ENCODE assay signal across 8 cellular contexts in the genomic region with DNA sequence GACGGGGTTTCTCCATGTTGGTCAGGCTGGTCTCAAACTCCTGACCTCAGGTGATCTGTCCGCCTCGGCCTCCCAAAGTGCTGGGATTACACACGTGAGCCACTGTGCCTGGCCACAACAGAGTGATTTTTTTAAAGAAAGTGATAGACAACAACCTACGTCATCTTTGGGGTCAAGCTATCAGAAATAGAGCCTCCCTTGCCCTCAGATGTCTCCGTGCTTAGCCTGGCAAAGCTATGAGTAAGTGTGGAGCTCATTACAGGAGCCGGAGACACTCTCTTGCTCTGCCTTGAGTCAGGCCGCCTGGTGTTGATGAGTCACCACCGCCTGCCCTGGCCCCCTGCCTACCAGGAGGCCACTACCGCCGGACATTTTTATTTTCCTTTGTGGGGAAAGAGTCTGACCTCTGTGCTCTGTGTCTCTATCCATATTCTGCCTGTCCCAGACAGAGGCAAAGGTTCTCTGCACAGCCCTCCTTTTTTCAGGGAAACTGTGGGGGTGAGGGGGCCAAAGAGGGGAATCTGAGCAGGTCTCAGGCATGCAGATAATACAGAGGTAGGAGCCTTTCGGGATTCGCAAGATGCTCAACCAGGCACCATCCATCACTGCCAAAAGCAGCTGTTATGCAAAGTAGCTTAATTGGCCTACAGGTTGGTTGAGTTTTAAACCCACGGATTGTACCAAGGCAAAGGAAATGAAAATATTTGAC.
DNase-seq lines count a peak whose midpoint lies in the region; ATAC-seq and TF ChIP-seq lines count a peak whose summit lies in the region.

No MANE protein-coding gene starts in this region.

- no peaks in the 10 kb centered on the region for H3K27me3 ChIP-seq in GM23248 (replicated peaks; ENCODE audit: insufficient read depth)
- no peaks in the 10 kb centered on the region for H3K27me3 ChIP-seq in Peyer's patch
- no peaks in the 10 kb centered on the region for H3K27me3 ChIP-seq in esophagus muscularis mucosa
- H3K27me3 ChIP-seq in neural progenitor cell = no peaks in the 10 kb centered on the region

- H3K9me3 ChIP-seq in GM23248 (ENCODE audit: low read depth) (no peaks in the 10 kb centered on the region), Peyer's patch (no peaks in the 10 kb centered on the region), esophagus muscularis mucosa (no peaks in the 10 kb centered on the region), neural progenitor cell (ENCODE audit: low read depth) (no peaks in the 10 kb centered on the region)

- TF ChIP-seq POLR2A in Peyer's patch (IDR thresholded peaks at IDR 0.05) (peak in 1 of 2 donors; percentile 34), esophagus muscularis mucosa (IDR thresholded peaks at IDR 0.05; ENCODE audit: low read depth) (no peak)

- peak overlapping the region; percentile 93 for H3K27ac Mint-ChIP-seq in neural progenitor cell
- H3K27ac Mint-ChIP-seq in stimulated activated naive CD8-positive, alpha-beta T cell treated with anti-CD3 and anti-CD28 coated beads, Interleukin-15, amount 100 ng/mL, for 72 hours = no peak overlapping the region

- H3K27me3 Mint-ChIP-seq in neural progenitor cell (ENCODE audit: insufficient read depth, low read depth) = no peaks in the 10 kb centered on the region
- H3K27me3 Mint-ChIP-seq in stimulated activated naive CD8-positive, alpha-beta T cell treated with anti-CD3 and anti-CD28 coated beads, Interleukin-15, amount 100 ng/mL, for 72 hours = peaks cover 10% of the 10 kb centered on the region

- H3F3A ChIP-seq in GM23248 (ENCODE audit: insufficient read depth) = no peaks in the 10 kb centered on the region
- no peaks in the 10 kb centered on the region for H3F3A ChIP-seq in neural progenitor cell (ENCODE audit: low read depth)

- in situ Hi-C loops in GM23248 (cut with MboI) (no loop called here), GM13976 (cut with MboI; ENCODE audit: low sequenced_read_pairs, unreplicated experiment) (no loop called here)

- ATAC-seq in stimulated activated naive CD8-positive, alpha-beta T cell treated with anti-CD3 and anti-CD28 coated beads, Interleukin-15, amount 100 ng/mL, for 72 hours = no peak
- ATAC-seq in HG03565 (IDR thresholded peaks at IDR 0.05; ENCODE audit: unreplicated experiment) = no peak

- peak; percentile 98 for DNase-seq in GM23248
- peak in 2 of 3 donors; percentile 78 to 91 for DNase-seq in Peyer's patch
- DNase-seq in esophagus muscularis mucosa (ENCODE audit: extremely low spot score) = peak; percentile 94
- peak; percentile 32 for DNase-seq in neural progenitor cell (ENCODE audit: low spot score)
- no peak for DNase-seq in stimulated activated naive CD8-positive, alpha-beta T cell treated with anti-CD3 and anti-CD28 coated beads, Interleukin-15, amount 100 ng/mL, for 72 hours
- DNase-seq in GM13976 (ENCODE audit: low spot score) = no peak
- DNase-seq in stimulated activated naive CD4-positive, alpha-beta T cell treated with Interleukin-2 at 50 U/mL for 16 hours (lab: John Stamatoyannopoulos, UW) = no peak

- H2AFZ ChIP-seq in GM23248 (peak overlapping the region; percentile 59; the same call in 1 of the 2 replicates), neural progenitor cell (replicated peaks) (peak overlapping the region; percentile 17)

- intact Hi-C loops in esophagus muscularis mucosa (cut with DNase I) = no loop called here

- H3K4me3 ChIP-seq in GM23248 (peak overlapping the region; percentile 34; the same call in 1 of the 2 replicates), Peyer's patch (no peak overlapping the region), esophagus muscularis mucosa (no peak overlapping the region), neural progenitor cell (no peak overlapping the region)

- no peaks in the 10 kb centered on the region for H4K20me1 ChIP-seq in GM23248 (ENCODE audit: insufficient read depth)
- no peaks in the 10 kb centered on the region for H4K20me1 ChIP-seq in neural progenitor cell (ENCODE audit: low read depth)

- H3K4me1 ChIP-seq in GM23248 (ENCODE audit: insufficient read depth) = peaks cover 12% of the 10 kb centered on the region
- peaks cover 0 to 25% (median 6%) of the 10 kb centered on the region in 4 donors for H3K4me1 ChIP-seq in Peyer's patch
- peaks cover 14 to 30% (median 21%) of the 10 kb centered on the region in 4 donors for H3K4me1 ChIP-seq in esophagus muscularis mucosa
- H3K4me1 ChIP-seq in neural progenitor cell = peaks cover 4% of the 10 kb centered on the region

- H3K27ac ChIP-seq in GM23248 (peak overlapping the region; percentile 66), Peyer's patch (peak overlapping the region in 3 of 4 donors; percentile 32 to 94 (median 76)), esophagus muscularis mucosa (replicated peaks in 1 of 4) (peak overlapping the region; percentile 15 to 65 (median 32)), neural progenitor cell (no peak overlapping the region)

- no peak for TF ChIP-seq EP300 in esophagus muscularis mucosa (IDR thresholded peaks at IDR 0.05)

- H3K36me3 ChIP-seq in GM23248 (ENCODE audit: low read depth) (no peaks in the 10 kb centered on the region), Peyer's patch (no peaks in the 10 kb centered on the region), esophagus muscularis mucosa (no peaks in the 10 kb centered on the region), neural progenitor cell (no peaks in the 10 kb centered on the region)

- 21 to 24% methylated on average over 14 of the region's 14 CpGs for WGBS in GM23248 (ENCODE audit: low coverage in 1 of 2, low lambda C conversion rate in 2 of 2, missing lambda C conversion rate in 2 of 2), 2 experiments
- WGBS in esophagus muscularis mucosa = 24% methylated on average over 9 of the region's 14 CpGs

- H3K9me3 Mint-ChIP-seq in neural progenitor cell = no peaks in the 10 kb centered on the region
- H3K9me3 Mint-ChIP-seq in stimulated activated naive CD8-positive, alpha-beta T cell treated with anti-CD3 and anti-CD28 coated beads, Interleukin-15, amount 100 ng/mL, for 72 hours = no peaks in the 10 kb centered on the region

- peaks cover 44% of the 10 kb centered on the region for H3K4me1 Mint-ChIP-seq in neural progenitor cell
- no peaks in the 10 kb centered on the region for H3K4me1 Mint-ChIP-seq in stimulated activated naive CD8-positive, alpha-beta T cell treated with anti-CD3 and anti-CD28 coated beads, Interleukin-15, amount 100 ng/mL, for 72 hours

- H3K4me2 ChIP-seq in GM23248 (ENCODE audit: unreplicated experiment) (peak overlapping the region; percentile 51), neural progenitor cell (no peak overlapping the region)

- TF ChIP-seq CTCF in Peyer's patch (IDR thresholded peaks at IDR 0.05) = no peak
- no peak for TF ChIP-seq CTCF in esophagus muscularis mucosa (IDR thresholded peaks at IDR 0.05)
- no peak for TF ChIP-seq CTCF in neural progenitor cell (IDR thresholded peaks at IDR 0.05)
- TF ChIP-seq CTCF in GM13976 (IDR thresholded peaks at IDR 0.05; ENCODE audit: borderline replicate concordance, control extremely low read depth, extremely low read depth, insufficient read depth, missing control alignments) = no peak

- H3K36me3 Mint-ChIP-seq in neural progenitor cell = no peaks in the 10 kb centered on the region

- H3K79me2 ChIP-seq in GM23248 (ENCODE audit: insufficient read depth) (no peaks in the 10 kb centered on the region), neural progenitor cell (ENCODE audit: low read depth) (no peaks in the 10 kb centered on the region)

- no peaks in the 10 kb centered on the region for H3K9me2 ChIP-seq in GM23248 (ENCODE audit: insufficient read depth)

- peak overlapping the region; percentile 11 for H3K4me3 Mint-ChIP-seq in neural progenitor cell
- no peak overlapping the region for H3K4me3 Mint-ChIP-seq in stimulated activated naive CD8-positive, alpha-beta T cell treated with anti-CD3 and anti-CD28 coated beads, Interleukin-15, amount 100 ng/mL, for 72 hours

- H3K9ac ChIP-seq in GM23248 = peak overlapping the region; percentile 54
- H3K9ac ChIP-seq in neural progenitor cell = no peak overlapping the region

Comparison
In these comparisons a context has a peak if more than half of its experiments do, and no peak if none do; other contexts are left out.
1. DNase-seq: peak in GM23248 (single experiment), Peyer's patch (2 of 3), esophagus muscularis mucosa (single experiment) and neural progenitor cell (single experiment); none in stimulated activated naive CD8-positive, alpha-beta T cell treated with anti-CD3 and anti-CD28 coated beads, Interleukin-15, amount 100 ng/mL, for 72 hours (0 of 2), GM13976 (single experiment) and stimulated activated naive CD4-positive, alpha-beta T cell treated with Interleukin-2 at 50 U/mL for 16 hours (single experiment).